25 cellular contexts compared by ENCODE assay signal in genomic region chr16:62709856-62710255, GRCh38.
DNase-seq lines count a peak whose midpoint lies in the region; ATAC-seq, FAIRE-seq and TF ChIP-seq lines count a peak whose summit lies in the region.
"Had no signal": no experiment of that assay in that cellular context is flagged by ENCODE, and none has a peak within 500 bp of the region (broad histone marks: within the 10 kb centered on the region; RNA-seq: fewer than 3 reads in every experiment).

No MANE protein-coding gene starts in this region.

- ATAC-seq in GM23338 = no peak
- ATAC-seq: A549, HCT116, K562 had no signal

- CTCF ChIA-PET in H1 (lab: Charles Lee; ENCODE audit: partially characterized antibody) = interaction anchor here (1.1 kb wide), 1 partner anchor 301 kb away, joined by 4 read pairs; no protein-coding TSS in a partner anchor

- H3K4me1 ChIP-seq in GM23338 (ENCODE audit: insufficient read depth) (peaks cover 3% of the 10 kb centered on the region; the same call in 1 of the 2 replicates), H1 (replicated peaks in 1 of 4; ENCODE audit: control insufficient read depth in 3 of 4, insufficient read depth in 4 of 4, low read length in 3 of 4) (no peaks in the 10 kb centered on the region), smooth muscle cell (ENCODE audit: low read depth) (no peaks in the 10 kb centered on the region), neural progenitor cell (no peaks in the 10 kb centered on the region)
- no peaks in the 10 kb centered on the region for H3K4me1 ChIP-seq in effector memory CD4-positive, alpha-beta T cell (ENCODE audit: control insufficient read depth, insufficient read depth, low read length, poor library complexity, severe bottlenecking)
- H3K4me1 ChIP-seq: A549 had no signal

- H4K20me1 ChIP-seq in GM23338 (replicated peaks; ENCODE audit: insufficient read depth) = no peaks in the 10 kb centered on the region
- no peaks in the 10 kb centered on the region for H4K20me1 ChIP-seq in H1 (replicated peaks in 1 of 2; ENCODE audit: control insufficient read depth in 1 of 2, insufficient read depth in 2 of 2, low read length in 2 of 2)
- no peaks in the 10 kb centered on the region for H4K20me1 ChIP-seq in smooth muscle cell (ENCODE audit: low read depth)
- no peaks in the 10 kb centered on the region for H4K20me1 ChIP-seq in neural progenitor cell (ENCODE audit: low read depth)

- H3K4me3 ChIP-seq in GM23338 (no peak overlapping the region), H1 (ENCODE audit: extremely low read depth in 1 of 4, insufficient read depth in 2 of 4, low read depth in 3 of 4, low read length in 4 of 4) (no peak overlapping the region), smooth muscle cell (no peak overlapping the region), neural progenitor cell (no peak overlapping the region)
- no peak overlapping the region for H3K4me3 ChIP-seq in effector memory CD4-positive, alpha-beta T cell (ENCODE audit: insufficient read depth, low read depth, low read length, poor library complexity, severe bottlenecking)
- H3K4me3 ChIP-seq: A549, K562 had no signal

- H3K27me3 ChIP-seq in GM23338 (ENCODE audit: insufficient read depth) = no peaks in the 10 kb centered on the region
- H3K27me3 ChIP-seq in H1 (replicated peaks in 1 of 4; ENCODE audit: control insufficient read depth in 3 of 4, extremely low read depth in 1 of 4, insufficient read depth in 3 of 4, low read length in 3 of 4) = no peaks in the 10 kb centered on the region
- no peaks in the 10 kb centered on the region for H3K27me3 ChIP-seq in smooth muscle cell (ENCODE audit: low read depth)
- no peaks in the 10 kb centered on the region for H3K27me3 ChIP-seq in neural progenitor cell
- H3K27me3 ChIP-seq in effector memory CD4-positive, alpha-beta T cell (replicated peaks; ENCODE audit: control insufficient read depth, insufficient read depth, low read length, poor library complexity, severe bottlenecking) = no peaks in the 10 kb centered on the region

- no peak overlapping the region for H3K9ac ChIP-seq in H1 (replicated peaks in 1 of 4; ENCODE audit: extremely low read depth in 1 of 4, low read depth in 3 of 4, low read length in 3 of 4)
- H3K9ac ChIP-seq in smooth muscle cell (ENCODE audit: low read depth) = no peak overlapping the region
- H3K9ac ChIP-seq in neural progenitor cell = no peak overlapping the region

- H3K56ac ChIP-seq in H1 (replicated peaks; ENCODE audit: insufficient read length, low read depth, low read length) = no peak overlapping the region

- H3K4me1 Mint-ChIP-seq in GM23338 (no peaks in the 10 kb centered on the region), neural progenitor cell (no peaks in the 10 kb centered on the region)
- H3K4me1 Mint-ChIP-seq: B cell; CD4-positive, CD25-positive, alpha-beta regulatory T cell; CD8-positive, alpha-beta memory T cell had no signal

- no peak for FAIRE-seq in H1 (lab: Jason Lieb, UNC)
- FAIRE-seq: A549, GM12892, GM18507, H54, HTR-8/SVneo, K562 had no signal

- no peaks in the 10 kb centered on the region; the same call in none of the 2 replicates for H3K9me2 ChIP-seq in GM23338 (ENCODE audit: insufficient read depth)

- no peak overlapping the region for H4K91ac ChIP-seq in H1 (replicated peaks; ENCODE audit: insufficient read length, low read length)

- H2BK15ac ChIP-seq in H1 (ENCODE audit: low read length) = no peak overlapping the region

- POLR2A ChIA-PET in H1 (lab: Charles Lee; ENCODE audit: partially characterized antibody) = no interaction called here

- no peak overlapping the region for H2BK12ac ChIP-seq in H1 (ENCODE audit: low read depth, low read length)

- no peak overlapping the region for H3K23ac ChIP-seq in H1 (ENCODE audit: insufficient read length)

- H2BK5ac ChIP-seq in H1 (ENCODE audit: low read depth, low read length) = no peak overlapping the region

- no peak overlapping the region for H3K4ac ChIP-seq in H1 (replicated peaks; ENCODE audit: insufficient read length, low read depth, low read length)

- TF ChIP-seq POLR2A in H1 (IDR thresholded peaks at IDR 0.05; ENCODE audit: control extremely low read depth in 1 of 2, low read depth in 2 of 2, low read length in 2 of 2) = no peak

- H3K9me3 Mint-ChIP-seq in GM23338 (no peaks in the 10 kb centered on the region), neural progenitor cell (no peaks in the 10 kb centered on the region)

- DNase-seq in Ammon's horn (ENCODE audit: low spot score) = peak; percentile 16
- no peak for DNase-seq in GM23338 (ENCODE audit: low spot score)
- DNase-seq in H1 (ENCODE audit: low read depth in 1 of 2, low spot score in 2 of 2) = no peak
- no peak for DNase-seq in smooth muscle cell (lab: John Stamatoyannopoulos, UW; ENCODE audit: unreplicated experiment)
- no peak for DNase-seq in neural progenitor cell (ENCODE audit: low spot score)
- DNase-seq in stimulated activated CD4-positive, alpha-beta T cell treated with anti-CD3 and anti-CD28 coated beads, Interleukin-2, amount 100 ng/mL, for 48 hours = no peak
- no peak for DNase-seq in effector memory CD4-positive, alpha-beta T cell
- DNase-seq: C1 segment of cervical spinal cord; CD4-positive, CD25-positive, alpha-beta regulatory T cell; CD8-positive, alpha-beta memory T cell; COR-L47; DMS153; DMS79; GDM1; HFFc6; IMR-90 had no signal

- no peaks in the 10 kb centered on the region for H3K23me2 ChIP-seq in H1 (ENCODE audit: low read depth, low read length)

- TF ChIP-seq CTCF in GM23338 (conservative IDR thresholded peaks at IDR 0.05; ENCODE audit: low read depth in 2 of 2) (no peak), H1 (IDR thresholded peaks at IDR 0.05; ENCODE audit: control extremely low read depth in 1 of 3, insufficient read depth in 1 of 3, low read depth in 1 of 3, low read length in 3 of 3) (no peak), smooth muscle cell (IDR thresholded peaks at IDR 0.05; ENCODE audit: borderline replicate concordance, insufficient read depth, poor library complexity, severe bottlenecking) (no peak), neural progenitor cell (IDR thresholded peaks at IDR 0.05) (no peak)

- no peak for TF ChIP-seq EP300 in H1 (IDR thresholded peaks at IDR 0.05; ENCODE audit: borderline replicate concordance in 1 of 2, low read depth in 2 of 2, low read length in 2 of 2)

- no peak for TF ChIP-seq RAD21 in H1 (IDR thresholded peaks at IDR 0.05 in 1 of 2, conservative IDR thresholded peaks at IDR 0.05 in 1 of 2; ENCODE audit: low read depth in 2 of 2, low read length in 2 of 2)

- H3K36me3 ChIP-seq in GM23338 (ENCODE audit: insufficient read depth) (no peaks in the 10 kb centered on the region), H1 (ENCODE audit: control insufficient read depth in 2 of 4, insufficient read depth in 4 of 4, low read length in 3 of 4) (no peaks in the 10 kb centered on the region), smooth muscle cell (ENCODE audit: low read depth) (no peaks in the 10 kb centered on the region), neural progenitor cell (no peaks in the 10 kb centered on the region)
- no peaks in the 10 kb centered on the region for H3K36me3 ChIP-seq in effector memory CD4-positive, alpha-beta T cell (ENCODE audit: control insufficient read depth, insufficient read depth, low read length)

- H3K36me3 Mint-ChIP-seq in GM23338 (ENCODE audit: low read depth) (no peaks in the 10 kb centered on the region), neural progenitor cell (no peaks in the 10 kb centered on the region)
- H3K36me3 Mint-ChIP-seq: CD4-positive, CD25-positive, alpha-beta regulatory T cell; CD8-positive, alpha-beta memory T cell had no signal

- H2AFZ ChIP-seq in GM23338 (0 out of 2 replicates have a peak overlapping the region, but pooled peaks have one; percentile 3), H1 (ENCODE audit: low read length) (0 out of 2 replicates have a peak overlapping the region, but pooled peaks have one; percentile 21), smooth muscle cell (ENCODE audit: low read depth) (peak overlapping the region; percentile 78), neural progenitor cell (replicated peaks) (no peak overlapping the region)

- H2AK5ac ChIP-seq in H1 (ENCODE audit: low read depth, low read length) = no peak overlapping the region

- WGBS in H1 (ENCODE audit: extremely low coverage in 1 of 2, insufficient coverage in 1 of 2, insufficient read length in 1 of 2, insufficient replicate concordance in 2 of 2, low coverage in 1 of 2, low lambda C conversion rate in 2 of 2, missing lambda C conversion rate in 1 of 2), 2 experiments = 88% methylated on average over 8 of the region's 8 CpGs; no CpG with 5 or more reads in 1 of the 2 experiments
- WGBS in smooth muscle cell (ENCODE audit: low lambda C conversion rate) = 62% methylated on average over 8 of the region's 8 CpGs

- no peak overlapping the region for H3K14ac ChIP-seq in H1 (ENCODE audit: insufficient read length)

- H3K27me3 Mint-ChIP-seq in GM23338 (ENCODE audit: insufficient read depth, low read depth, poor library complexity) = peaks cover 7% of the 10 kb centered on the region
- H3K27me3 Mint-ChIP-seq in neural progenitor cell (ENCODE audit: insufficient read depth, low read depth) = no peaks in the 10 kb centered on the region
- H3K27me3 Mint-ChIP-seq: B cell; CD4-positive, CD25-positive, alpha-beta regulatory T cell; CD8-positive, alpha-beta memory T cell had no signal

- H3K27ac ChIP-seq in GM23338 (ENCODE audit: low read depth) = no peak overlapping the region
- no peak overlapping the region for H3K27ac ChIP-seq in H1 (ENCODE audit: low read depth, low read length)
- no peak overlapping the region for H3K27ac ChIP-seq in smooth muscle cell (ENCODE audit: low read depth)
- no peak overlapping the region for H3K27ac ChIP-seq in neural progenitor cell
- H3K27ac ChIP-seq in effector memory CD4-positive, alpha-beta T cell (ENCODE audit: insufficient read depth, low read length, poor library complexity, severe bottlenecking) = no peak overlapping the region
- H3K27ac ChIP-seq: 22Rv1, A549 had no signal

- H4K5ac ChIP-seq in H1 (ENCODE audit: insufficient read length, low read depth, low read length) = no peak overlapping the region

- no peak overlapping the region for H3K4me2 ChIP-seq in GM23338
- no peak overlapping the region for H3K4me2 ChIP-seq in H1 (ENCODE audit: insufficient read depth in 1 of 2, low read depth in 2 of 2, low read length in 2 of 2)
- H3K4me2 ChIP-seq in smooth muscle cell = peak overlapping the region; percentile 58
- no peak overlapping the region for H3K4me2 ChIP-seq in neural progenitor cell
- H3K4me2 ChIP-seq: A549 had no signal

- H3K4me3 Mint-ChIP-seq in GM23338 (no peak overlapping the region), neural progenitor cell (no peak overlapping the region)
- H3K4me3 Mint-ChIP-seq: B cell; CD4-positive, CD25-positive, alpha-beta regulatory T cell; CD8-positive, alpha-beta memory T cell; HFFc6 had no signal

- H3K79me2 ChIP-seq in GM23338 (replicated peaks; ENCODE audit: insufficient read depth) = no peaks in the 10 kb centered on the region
- no peaks in the 10 kb centered on the region for H3K79me2 ChIP-seq in H1 (ENCODE audit: control insufficient read depth in 1 of 2, insufficient read depth in 2 of 2, low read length in 2 of 2)
- no peaks in the 10 kb centered on the region for H3K79me2 ChIP-seq in smooth muscle cell (ENCODE audit: low read depth)
- no peaks in the 10 kb centered on the region for H3K79me2 ChIP-seq in neural progenitor cell (ENCODE audit: low read depth)

- H3K9me3 ChIP-seq in H1 (ENCODE audit: insufficient read depth in 2 of 2, low read depth in 1 of 2, low read length in 1 of 2) (no peaks in the 10 kb centered on the region), smooth muscle cell (replicated peaks; ENCODE audit: low read depth) (no peaks in the 10 kb centered on the region), neural progenitor cell (ENCODE audit: low read depth) (no peaks in the 10 kb centered on the region)
- H3K9me3 ChIP-seq in effector memory CD4-positive, alpha-beta T cell (ENCODE audit: control insufficient read depth, low read length) = peaks cover 4% of the 10 kb centered on the region

- H3K27ac Mint-ChIP-seq in GM23338 = peak overlapping the region; percentile 24; the same call in 1 of the 2 replicates
- no peak overlapping the region for H3K27ac Mint-ChIP-seq in neural progenitor cell
- H3K27ac Mint-ChIP-seq: B cell; CD4-positive, CD25-positive, alpha-beta regulatory T cell; CD8-positive, alpha-beta memory T cell; HFFc6 had no signal

- H3K18ac ChIP-seq in H1 (ENCODE audit: extremely low read depth, low read length) = no peak overlapping the region

- no peak overlapping the region for H4K8ac ChIP-seq in H1 (ENCODE audit: extremely low read depth, insufficient read depth, low read length)

- H2BK20ac ChIP-seq in H1 (ENCODE audit: low read length) = no peak overlapping the region

- H3K79me1 ChIP-seq in H1 (ENCODE audit: low read depth, low read length) = no peaks in the 10 kb centered on the region

- no peaks in the 10 kb centered on the region for H3F3A ChIP-seq in GM23338 (replicated peaks; ENCODE audit: low read depth)
- no peaks in the 10 kb centered on the region for H3F3A ChIP-seq in smooth muscle cell (ENCODE audit: low read depth)
- H3F3A ChIP-seq in neural progenitor cell (ENCODE audit: low read depth) = no peaks in the 10 kb centered on the region

- no peak overlapping the region for H2BK120ac ChIP-seq in H1 (replicated peaks; ENCODE audit: low read depth, low read length)
